Comparison of ENCODE assay signal across 32 cellular contexts in the genomic region with DNA sequence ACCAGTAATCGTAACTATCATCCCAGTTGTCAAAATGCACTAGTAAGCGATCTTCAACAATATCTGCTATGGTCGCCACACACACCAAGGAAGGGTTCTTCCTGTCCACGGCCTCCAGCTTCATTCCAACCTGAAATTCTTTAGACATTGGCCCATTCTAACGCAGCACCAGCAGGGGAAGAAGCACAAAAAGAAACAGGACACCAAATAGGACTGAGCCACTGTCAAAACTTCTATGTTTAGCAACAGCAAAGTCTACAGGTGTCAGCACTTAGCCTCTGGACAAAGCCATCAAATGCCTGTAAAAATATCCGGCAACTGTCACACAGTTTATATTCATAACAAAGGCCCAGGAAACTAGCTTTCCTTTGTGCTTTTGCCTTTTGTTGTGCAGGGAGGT.
"Had no signal": no experiment of that assay in that cellular context is flagged by ENCODE, and none has a peak within 500 bp of the region (broad histone marks: within the 10 kb centered on the region; RNA-seq: fewer than 3 reads in every experiment).

No MANE protein-coding gene starts in this region.

- H2AFZ ChIP-seq: hepatocyte had no signal

- ATAC-seq: activated T-helper 17 cell treated with anti-CD3 and anti-CD28 coated beads, Interleukin-2, amount 50 U/mL, for 72 hours; left colon; lower lobe of right lung; natural killer cell treated with Interleukin-12 subunit alpha and Interleukin-12 subunit beta and Interleukin-15 and Interleukin-18, amount 100 ng/mL, for 72 hours; stimulated activated naive B cell treated with anti-CD40 and anti-IgM and Interleukin-4, amounts not matched to agents 10 μg/mL and 1 μg/mL and 100 μg/mL, for 72 hours; upper lobe of right lung had no signal

- H3K27ac ChIP-seq: breast epithelium, epithelial cell of prostate, esophagus squamous epithelium, hepatocyte, lower lobe of right lung, stomach, suprapubic skin, tibial artery, upper lobe of right lung had no signal

- H3K4me2 ChIP-seq: hepatocyte had no signal

- H3K9me3 ChIP-seq: breast epithelium, lower lobe of right lung, stomach, suprapubic skin, tibial artery, upper lobe of right lung had no signal

- H3K4me1 Mint-ChIP-seq: activated T-helper 17 cell treated with anti-CD3 and anti-CD28 coated beads, Interleukin-2, amount 50 U/mL, for 72 hours; stimulated activated naive B cell treated with anti-CD40 and anti-IgM and Interleukin-4, amounts not matched to agents 10 μg/mL and 1 μg/mL and 100 μg/mL, for 72 hours had no signal

- H3K4me1 ChIP-seq: breast epithelium, esophagus squamous epithelium, lower lobe of right lung, stomach, suprapubic skin, tibial artery, upper lobe of right lung had no signal

- H3K9me3 Mint-ChIP-seq: activated T-cell treated with anti-CD3 and anti-CD28 coated beads, Interleukin-2, amount 50 U/mL, for 24 hours; T-helper 2 cell treated with Interferon-gamma antibody and Interleukin-4, amounts not matched to agents 5 μg/mL and 100 μg/mL, for 36 hours had no signal

- H3K27me3 Mint-ChIP-seq: activated T-cell treated with anti-CD3 and anti-CD28 coated beads, Interleukin-2, amount 50 U/mL, for 24 hours; activated T-helper 17 cell treated with anti-CD3 and anti-CD28 coated beads, Interleukin-2, amount 50 U/mL, for 72 hours; natural killer cell treated with Interleukin-12 subunit alpha and Interleukin-12 subunit beta and Interleukin-15 and Interleukin-18, amount 100 ng/mL, for 72 hours; stimulated activated naive B cell treated with anti-CD40 and anti-IgM and Interleukin-4, amounts not matched to agents 10 μg/mL and 1 μg/mL and 100 μg/mL, for 72 hours had no signal

- DNase-seq: activated CD4-positive, alpha-beta T cell treated with anti-CD3 and anti-CD28 coated beads for 48 hours; activated CD4-positive, alpha-beta T cell treated with anti-CD3 and anti-CD28 coated beads, Interleukin-2, amount 50 U/mL, for 48 hours; activated CD4-positive, CD25-positive, alpha-beta regulatory T cell; activated CD8-positive, alpha-beta memory T cell treated with anti-CD3 and anti-CD28 coated beads, Interleukin-2, amount 50 U/mL, for 4 hours; activated gamma-delta T cell treated with Interleukin-2 at 50 U/mL for 16 hours; activated naive CD4-positive, alpha-beta T cell treated with anti-CD3 and anti-CD28 coated beads, Interleukin-2, amount 50 U/mL, for 16 hours; activated T-cell treated with anti-CD3 and anti-CD28 coated beads, Interleukin-2, amount 50 U/mL, for 24 hours; amniotic stem cell; dermis blood vessel endothelial cell; effector CD4-positive, alpha-beta T cell; esophagus squamous epithelium; foreskin melanocyte; kidney; left colon; lower lobe of right lung; mesenchymal stem cell; posterior cingulate gyrus; right cardiac atrium; stimulated activated CD4-positive, alpha-beta T cell treated with anti-CD3 and anti-CD28 coated beads, Interleukin-15, amount 100 ng/mL, for 24 hours; stimulated activated CD4-positive, alpha-beta T cell treated with anti-CD3 and anti-CD28 coated beads, Interleukin-2, amount 100 ng/mL, for 24 hours; stimulated activated naive B cell treated with anti-CD40 and anti-IgM and Interleukin-4, amounts not matched to agents 10 μg/mL and 1 μg/mL and 100 μg/mL, for 72 hours; stomach; T-helper 1 cell; tibial artery; upper lobe of right lung had no signal

- H3K79me2 ChIP-seq: hepatocyte had no signal

- H3K4me3 ChIP-seq: breast epithelium, esophagus squamous epithelium, hepatocyte, lower lobe of right lung, stomach, suprapubic skin, tibial artery, upper lobe of right lung had no signal

- H3K36me3 ChIP-seq: breast epithelium, lower lobe of right lung, tibial artery had no signal

- H3K4me3 Mint-ChIP-seq: activated T-cell treated with anti-CD3 and anti-CD28 coated beads, Interleukin-2, amount 50 U/mL, for 24 hours; activated T-helper 17 cell treated with anti-CD3 and anti-CD28 coated beads, Interleukin-2, amount 50 U/mL, for 72 hours; natural killer cell treated with Interleukin-12 subunit alpha and Interleukin-12 subunit beta and Interleukin-15 and Interleukin-18, amount 100 ng/mL, for 72 hours; stimulated activated naive B cell treated with anti-CD40 and anti-IgM and Interleukin-4, amounts not matched to agents 10 μg/mL and 1 μg/mL and 100 μg/mL, for 72 hours; T-helper 2 cell treated with Interferon-gamma antibody and Interleukin-4, amounts not matched to agents 5 μg/mL and 100 μg/mL, for 36 hours had no signal

- H3K27me3 ChIP-seq: breast epithelium, esophagus squamous epithelium, hepatocyte, stomach, suprapubic skin, tibial artery, upper lobe of right lung had no signal

- H3K27ac Mint-ChIP-seq: activated T-cell treated with anti-CD3 and anti-CD28 coated beads, Interleukin-2, amount 50 U/mL, for 24 hours; activated T-helper 17 cell treated with anti-CD3 and anti-CD28 coated beads, Interleukin-2, amount 50 U/mL, for 72 hours; natural killer cell treated with Interleukin-12 subunit alpha and Interleukin-12 subunit beta and Interleukin-15 and Interleukin-18, amount 100 ng/mL, for 72 hours; stimulated activated naive B cell treated with anti-CD40 and anti-IgM and Interleukin-4, amounts not matched to agents 10 μg/mL and 1 μg/mL and 100 μg/mL, for 72 hours; T-helper 2 cell treated with Interferon-gamma antibody and Interleukin-4, amounts not matched to agents 5 μg/mL and 100 μg/mL, for 36 hours had no signal
